21 cellular contexts compared by ENCODE assay signal in genomic region chr4:14410469-14410868, GRCh38.
A peak's percentile ranks its signal among the peaks of the same experiment; 100 is the strongest.
DNase-seq lines count a peak whose midpoint lies in the region; ATAC-seq and TF ChIP-seq lines count a peak whose summit lies in the region.
"Had no signal": no experiment of that assay in that cellular context is flagged by ENCODE, and none has a peak within 500 bp of the region (broad histone marks: within the 10 kb centered on the region; RNA-seq: fewer than 3 reads in every experiment).

No MANE protein-coding gene starts in this region.

- no peak overlapping the region for H3K9ac ChIP-seq in NT2/D1 (ENCODE audit: insufficient read length, low read depth)

- no peaks in the 10 kb centered on the region for H3K9me3 Mint-ChIP-seq in nephron progenitor cell
- no peaks in the 10 kb centered on the region for H3K9me3 Mint-ChIP-seq in activated T-cell treated with anti-CD3 and anti-CD28 coated beads, Interleukin-2, amount 50 U/mL, for 4 hours

- no peaks in the 10 kb centered on the region for H3K4me1 ChIP-seq in NT2/D1 (ENCODE audit: insufficient read depth, insufficient read length)
- H3K4me1 ChIP-seq: Caco-2 had no signal

- TF ChIP-seq CTCF in nephron progenitor cell (IDR thresholded peaks at IDR 0.05) = no peak

- no peak overlapping the region for H3K27ac Mint-ChIP-seq in nephron progenitor cell

- DNase-seq in NCI-H82 (lab: John Stamatoyannopoulos, UW) = peak; percentile 23
- no peak for DNase-seq in NCI-H82 treated with DMSO at 0.1 percent for 48 hours (lab: John Stamatoyannopoulos, UW; ENCODE audit: unreplicated experiment)
- peak; percentile 72 for DNase-seq in NCI-H146 (lab: John Stamatoyannopoulos, UW)
- peak; percentile 8 for DNase-seq in NT2/D1 (ENCODE audit: low read depth, low spot score)
- peak; percentile 3 for DNase-seq in nephron progenitor cell
- no peak for DNase-seq in NCI-H226
- DNase-seq in activated T-cell treated with anti-CD3 and anti-CD28 coated beads, Interleukin-2, amount 50 U/mL, for 4 hours = no peak
- DNase-seq: C1 segment of cervical spinal cord; Caco-2; CD4-positive, alpha-beta memory T cell; DMS79 treated with DMSO at 0.1 percent for 48 hours; H7; Karpas-422; NCI-H1092; NCI-H1436 treated with DMSO at 0.1 percent for 48 hours; NCI-H2029; NCI-H526; SHP77 treated with DMSO at 0.1 percent for 48 hours had no signal

- no peaks in the 10 kb centered on the region for H3K36me3 ChIP-seq in NT2/D1 (ENCODE audit: insufficient read depth, insufficient read length, low read length)

- no peak overlapping the region for H3K4me3 ChIP-seq in NT2/D1 (ENCODE audit: insufficient read length, low read depth)

- no peaks in the 10 kb centered on the region for H3K36me3 Mint-ChIP-seq in nephron progenitor cell (ENCODE audit: low read depth)
- no peaks in the 10 kb centered on the region for H3K36me3 Mint-ChIP-seq in activated T-cell treated with anti-CD3 and anti-CD28 coated beads, Interleukin-2, amount 50 U/mL, for 4 hours (ENCODE audit: insufficient read depth)
- H3K36me3 Mint-ChIP-seq: CD4-positive, alpha-beta memory T cell had no signal

- H3K9me3 ChIP-seq in NT2/D1 (ENCODE audit: insufficient read depth, low read length) = no peaks in the 10 kb centered on the region; the same call in 1 of the 2 replicates
- H3K9me3 ChIP-seq: Caco-2 had no signal

- no peak for ATAC-seq in activated T-cell treated with anti-CD3 and anti-CD28 coated beads, Interleukin-2, amount 50 U/mL, for 4 hours
- no peak for ATAC-seq in GM18498 (IDR thresholded peaks at IDR 0.05; ENCODE audit: unreplicated experiment)
- ATAC-seq: HepG2, Panc1 had no signal

- peaks cover 9% of the 10 kb centered on the region for H3K4me1 Mint-ChIP-seq in nephron progenitor cell
- no peaks in the 10 kb centered on the region for H3K4me1 Mint-ChIP-seq in activated T-cell treated with anti-CD3 and anti-CD28 coated beads, Interleukin-2, amount 50 U/mL, for 4 hours (ENCODE audit: low read depth)
- H3K4me1 Mint-ChIP-seq: CD4-positive, alpha-beta memory T cell had no signal

- peaks cover 3% of the 10 kb centered on the region for H3K27me3 Mint-ChIP-seq in nephron progenitor cell (ENCODE audit: low read depth, poor library complexity)
- H3K27me3 Mint-ChIP-seq in activated T-cell treated with anti-CD3 and anti-CD28 coated beads, Interleukin-2, amount 50 U/mL, for 4 hours (ENCODE audit: low read depth) = no peaks in the 10 kb centered on the region

- H3K27me3 ChIP-seq in NT2/D1 (ENCODE audit: insufficient read depth, insufficient read length) = no peaks in the 10 kb centered on the region

- no peak overlapping the region for H3K4me3 Mint-ChIP-seq in nephron progenitor cell
- no peak overlapping the region for H3K4me3 Mint-ChIP-seq in activated T-cell treated with anti-CD3 and anti-CD28 coated beads, Interleukin-2, amount 50 U/mL, for 4 hours
- H3K4me3 Mint-ChIP-seq: CD4-positive, alpha-beta memory T cell had no signal

Comparison
In these comparisons a context has a peak if more than half of its experiments do, and no peak if none do; other contexts are left out.
1. DNase-seq: peak in NCI-H82 (single experiment), NCI-H146 (single experiment), NT2/D1 (single experiment) and nephron progenitor cell (single experiment); none in NCI-H82 treated with DMSO at 0.1 percent for 48 hours (single experiment), NCI-H226 (single experiment) and activated T-cell treated with anti-CD3 and anti-CD28 coated beads, Interleukin-2, amount 50 U/mL, for 4 hours (single experiment).